In genomic region chr19:959935-960502, GRCh38 we compare ENCODE assay signal across 1 cellular context.
TF ChIP-seq lines count a peak whose summit lies in the region.

No MANE protein-coding gene starts in this region.

TF ChIP-seq in SK-N-SH, 30 proteins besides CTCF, POLR2A, EP300 and RAD21 (continued from another document):
- TF ChIP-seq PBX3 (IDR thresholded peaks at IDR 0.05), result no peak
- TF ChIP-seq TAF1 (IDR thresholded peaks at IDR 0.05; ENCODE audit: borderline replicate concordance, low read depth, low read length), result no peak
- TF ChIP-seq RFX5 (IDR thresholded peaks at IDR 0.05; ENCODE audit: low read length), result no peak
- no peak for TF ChIP-seq RXRA (IDR thresholded peaks at IDR 0.05; ENCODE audit: borderline replicate concordance, low read depth)
- TF ChIP-seq EZH2phosphoT487 (IDR thresholded peaks at IDR 0.05; ENCODE audit: borderline replicate concordance, low read depth), result no peak
- TF ChIP-seq TCF12 (IDR thresholded peaks at IDR 0.05), result no peak
- no peak for TF ChIP-seq YY1 (IDR thresholded peaks at IDR 0.05; ENCODE audit: low read depth)
- no peak for TF ChIP-seq JUND (IDR thresholded peaks at IDR 0.05)
- TF ChIP-seq USF2 (IDR thresholded peaks at IDR 0.05; ENCODE audit: borderline replicate concordance, low read depth, low read length), result no peak
- no peak for TF ChIP-seq ELF1 (IDR thresholded peaks at IDR 0.05)
- TF ChIP-seq POLR2AphosphoS5 (IDR thresholded peaks at IDR 0.05; ENCODE audit: low read depth, low read length), result no peak
- TF ChIP-seq TEAD4 (IDR thresholded peaks at IDR 0.05; ENCODE audit: borderline replicate concordance, insufficient read depth), result no peak
- no peak for TF ChIP-seq RCOR1 (IDR thresholded peaks at IDR 0.05; ENCODE audit: low read length)
- no peak for TF ChIP-seq MEF2A (IDR thresholded peaks at IDR 0.05; ENCODE audit: borderline replicate concordance, low read depth)
- no peak for TF ChIP-seq MXI1 (IDR thresholded peaks at IDR 0.05; ENCODE audit: low read depth, low read length)
TF ChIP-seq in SK-N-SH: peak in this region for 0.
